11 cellular contexts compared by ENCODE assay signal in the genomic region with DNA sequence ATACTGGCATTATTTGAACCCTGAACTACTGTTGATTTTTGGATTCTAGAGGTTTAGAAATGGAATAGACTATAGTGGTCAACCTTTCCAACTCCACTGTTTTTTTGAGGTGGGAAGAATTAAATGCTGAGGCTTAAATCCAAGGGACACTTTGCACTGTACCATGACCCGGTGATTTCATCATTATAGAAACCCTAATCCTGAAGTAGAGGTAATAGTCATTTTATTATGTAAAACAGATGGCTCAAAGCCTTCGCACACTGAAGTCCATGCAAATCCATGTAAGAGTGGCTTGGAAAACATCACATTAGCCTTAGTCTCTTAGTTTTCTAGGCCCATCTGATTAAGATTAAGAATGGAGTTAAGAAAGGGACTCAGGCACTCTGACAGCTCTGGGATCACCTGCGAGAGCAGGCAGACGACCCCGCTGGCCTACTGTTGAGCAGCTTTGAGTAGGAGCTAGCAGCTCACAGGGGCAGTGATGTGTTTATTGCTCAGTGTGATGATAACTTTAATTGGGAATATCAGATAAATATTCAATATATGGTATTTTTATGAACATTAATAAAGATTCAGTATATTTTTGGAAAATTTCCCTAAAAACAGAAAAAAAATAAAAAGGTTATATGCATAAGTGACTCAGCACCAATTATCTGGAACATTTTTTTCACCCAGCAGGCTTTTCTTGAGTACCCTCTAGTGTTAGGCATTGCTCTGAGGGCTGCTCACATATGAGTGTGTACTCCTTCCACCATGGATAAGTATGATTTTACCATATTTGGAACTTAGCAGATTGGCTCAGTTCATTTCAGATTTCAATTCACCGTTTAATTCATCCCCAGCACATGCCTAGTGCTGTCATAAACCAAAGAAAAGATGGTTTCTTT. TPM values are rescaled to one million over a fixed set of nuclear protein-coding genes. Genes with fewer than 3 reads are reported as not detected.
DNase-seq lines count a peak whose midpoint lies in the region; ATAC-seq and TF ChIP-seq lines count a peak whose summit lies in the region.
"Had no signal": no experiment of that assay in that cellular context is flagged by ENCODE, and none has a peak within 500 bp of the region (broad histone marks: within the 10 kb centered on the region; RNA-seq: fewer than 3 reads in every experiment).

No MANE protein-coding gene starts in this region.

- no peaks in the 10 kb centered on the region for H3K9me3 Mint-ChIP-seq in GM23338
- no peaks in the 10 kb centered on the region for H3K9me3 Mint-ChIP-seq in effector memory CD8-positive, alpha-beta T cell
- H3K9me3 Mint-ChIP-seq: activated T-helper 1 cell treated with anti-CD3 and anti-CD28 coated beads, Interleukin-12 subunit alpha, Interleukin-12 subunit beta, Interleukin-2, Interleukin-4 antibody, amounts not matched to agents 30 ng/mL and 10 ng/mL and 1 ng/mL, durations not matched to agents 14 hours and 24 hours and 36 hours; CD4-positive, alpha-beta T cell had no signal

- no peak overlapping the region for H2AFZ ChIP-seq in GM23338
- no peak overlapping the region for H2AFZ ChIP-seq in fibroblast of lung (ENCODE audit: low read length)

- TF ChIP-seq CTCF in AG09319 (IDR thresholded peaks at IDR 0.05; ENCODE audit: low read depth, low read length) = peak; percentile 7; the same call in 1 of the 2 replicates
- TF ChIP-seq CTCF in GM23338 (conservative IDR thresholded peaks at IDR 0.05; ENCODE audit: low read depth in 2 of 2) = no peak
- TF ChIP-seq CTCF in fibroblast of lung (conservative IDR thresholded peaks at IDR 0.05 in 1 of 2, IDR thresholded peaks at IDR 0.05 in 1 of 2; ENCODE audit: low read depth in 1 of 2, low read length in 2 of 2) = peak; percentile 12 to 23

- H3K36me3 Mint-ChIP-seq in GM23338 (ENCODE audit: low read depth) = no peaks in the 10 kb centered on the region
- peaks cover 6% of the 10 kb centered on the region for H3K36me3 Mint-ChIP-seq in effector memory CD8-positive, alpha-beta T cell (ENCODE audit: insufficient read depth)

- H3K4me1 Mint-ChIP-seq in GM23338 = peaks cover 22% of the 10 kb centered on the region
- H3K4me1 Mint-ChIP-seq in effector memory CD8-positive, alpha-beta T cell (ENCODE audit: low read depth in 2 of 2) = peaks cover 21 to 23% of the 10 kb centered on the region in 2 donors

- H3K27me3 ChIP-seq in GM23338 (ENCODE audit: insufficient read depth) (no peaks in the 10 kb centered on the region), fibroblast of lung (ENCODE audit: control insufficient read depth, insufficient read depth, low read length) (no peaks in the 10 kb centered on the region)

- H3K27ac Mint-ChIP-seq in GM23338 = peak overlapping the region; percentile 77
- peak overlapping the region in 1 of 2 donors; percentile 70 for H3K27ac Mint-ChIP-seq in effector memory CD8-positive, alpha-beta T cell
- H3K27ac Mint-ChIP-seq: activated T-helper 1 cell treated with anti-CD3 and anti-CD28 coated beads, Interleukin-12 subunit alpha, Interleukin-12 subunit beta, Interleukin-2, Interleukin-4 antibody, amounts not matched to agents 30 ng/mL and 10 ng/mL and 1 ng/mL, durations not matched to agents 14 hours and 24 hours and 36 hours; CD4-positive, alpha-beta T cell had no signal

- H3K79me2 ChIP-seq in GM23338 (replicated peaks; ENCODE audit: insufficient read depth) = peaks cover 61% of the 10 kb centered on the region
- no peaks in the 10 kb centered on the region for H3K79me2 ChIP-seq in fibroblast of lung (ENCODE audit: control insufficient read depth, insufficient read depth, low read length)

- no peak overlapping the region for H3K4me2 ChIP-seq in GM23338
- no peak overlapping the region for H3K4me2 ChIP-seq in fibroblast of lung (ENCODE audit: extremely low read depth, insufficient read depth, low read length)

- no peak for DNase-seq in AG09319 (ENCODE audit: extremely low read depth, low read depth)
- DNase-seq in GM23338 (ENCODE audit: low spot score) = no peak
- DNase-seq in NCI-H82 treated with DMSO at 0.1 percent for 48 hours (lab: John Stamatoyannopoulos, UW; ENCODE audit: unreplicated experiment) = peak; percentile 53
- peak; percentile 51 to 62 for DNase-seq in fibroblast of lung (ENCODE audit: low read depth in 2 of 2)
- no peak for DNase-seq in effector memory CD8-positive, alpha-beta T cell
- no peak for DNase-seq in mesenteric fat pad (ENCODE audit: low spot score)
- DNase-seq: CD4-positive, alpha-beta T cell had no signal

- H3K36me3 ChIP-seq in GM23338 (ENCODE audit: insufficient read depth) (no peaks in the 10 kb centered on the region), fibroblast of lung (ENCODE audit: control insufficient read depth, insufficient read depth, low read length) (no peaks in the 10 kb centered on the region)

- H4K20me1 ChIP-seq in GM23338 (replicated peaks; ENCODE audit: insufficient read depth) = no peaks in the 10 kb centered on the region
- H4K20me1 ChIP-seq in fibroblast of lung (ENCODE audit: control insufficient read depth, extremely low read depth, insufficient read depth, low read length) = no peaks in the 10 kb centered on the region

- H3K9me3 ChIP-seq in fibroblast of lung (ENCODE audit: control insufficient read depth, insufficient read depth, low read depth, low read length) = no peaks in the 10 kb centered on the region

- ATAC-seq in GM23338 (peak; percentile 66), GM21723 (IDR thresholded peaks at IDR 0.05; ENCODE audit: unreplicated experiment) (no peak), HG02885 (IDR thresholded peaks at IDR 0.05; ENCODE audit: poor library complexity, unreplicated experiment) (no peak)
- ATAC-seq in effector memory CD8-positive, alpha-beta T cell (replicated peaks) = no peak

- H3K4me3 Mint-ChIP-seq in GM23338 = no peak overlapping the region
- peak overlapping the region in 1 of 2 donors; percentile 63 for H3K4me3 Mint-ChIP-seq in effector memory CD8-positive, alpha-beta T cell
- H3K4me3 Mint-ChIP-seq: activated T-helper 1 cell treated with anti-CD3 and anti-CD28 coated beads, Interleukin-12 subunit alpha, Interleukin-12 subunit beta, Interleukin-2, Interleukin-4 antibody, amounts not matched to agents 30 ng/mL and 10 ng/mL and 1 ng/mL, durations not matched to agents 14 hours and 24 hours and 36 hours; CD4-positive, alpha-beta T cell had no signal

- H3K27ac ChIP-seq in GM23338 (ENCODE audit: low read depth) = peak overlapping the region; percentile 67; the same call in 1 of the 2 replicates
- H3K27ac ChIP-seq in fibroblast of lung (ENCODE audit: insufficient read depth, low read length) = no peak overlapping the region
- H3K27ac ChIP-seq: VCaP had no signal

- H3K9ac ChIP-seq in fibroblast of lung (ENCODE audit: insufficient read depth, low read length) = no peak overlapping the region

- H3K27me3 Mint-ChIP-seq in GM23338 (ENCODE audit: insufficient read depth, low read depth, poor library complexity) = peaks cover 2% of the 10 kb centered on the region
- no peaks in the 10 kb centered on the region for H3K27me3 Mint-ChIP-seq in effector memory CD8-positive, alpha-beta T cell
- H3K27me3 Mint-ChIP-seq: CD4-positive, alpha-beta T cell had no signal

- H3K4me3 ChIP-seq in GM23338 = no peak overlapping the region
- no peak overlapping the region for H3K4me3 ChIP-seq in fibroblast of lung (replicated peaks in 1 of 4; ENCODE audit: control extremely low read depth in 1 of 4, insufficient read depth in 1 of 4, low read depth in 3 of 4, low read length in 4 of 4)

- H3K4me1 ChIP-seq in GM23338 (ENCODE audit: insufficient read depth) (peaks cover 13% of the 10 kb centered on the region), fibroblast of lung (ENCODE audit: control insufficient read depth, extremely low read depth, insufficient read depth, low read length) (peaks cover 4% of the 10 kb centered on the region)

- H3F3A ChIP-seq in GM23338 (replicated peaks; ENCODE audit: low read depth) = no peaks in the 10 kb centered on the region

- H3K9me2 ChIP-seq in GM23338 (ENCODE audit: insufficient read depth) = no peaks in the 10 kb centered on the region

TF ChIP-seq in GM23338, 12 proteins besides CTCF, POLR2A, EP300 and RAD21:
- TF ChIP-seq EZH2 (IDR thresholded peaks at IDR 0.05; ENCODE audit: low read depth, unreplicated experiment) (no peak), NANOG (IDR thresholded peaks at IDR 0.05; ENCODE audit: borderline replicate concordance) (no peak), ZNF331 (CRISPR knock-in tag; IDR thresholded peaks at IDR 0.05; ENCODE audit: low read depth) (no peak), POLR2AphosphoS5 (IDR thresholded peaks at IDR 0.05; ENCODE audit: low read depth) (no peak)

RNA-seq across cellular contexts. Expression of gene SLX4IP, which starts 13.4 kb away (rescaled TPM):
- total RNA-seq in GM23338 (2014; rRNA removed; shearing (Covaris generic)) = 7.9 and 9.8 TPM in 2 replicates
- 6.5 and 9.1 TPM in 2 replicates for polyA plus RNA-seq in GM23338 (2016; fragmentation: Nextera tagmentation; extraction: Ambion mirVana)
- 4.4 and 8.1 TPM in 2 replicates for total RNA-seq in fibroblast of lung
- polyA plus RNA-seq in fibroblast of lung = 1.6 and 1.9 TPM in 2 replicates
- 1.3 and 1.4 TPM in 2 replicates for polyA plus RNA-seq in fibroblast of lung (2012)
- polyA minus RNA-seq in fibroblast of lung (ENCODE audit: low replicate concordance) = 3.0 and 3.1 TPM in 2 replicates
- total RNA-seq in mesenteric fat pad = 3.0 TPM

RNA-seq across cellular contexts. Expression of gene MKKS, which starts 14.5 kb away (rescaled TPM):
- total RNA-seq in GM23338 (2014; rRNA removed; shearing (Covaris generic)) = 16.7 and 21.4 TPM in 2 replicates
- polyA plus RNA-seq in GM23338 (2016; fragmentation: Nextera tagmentation; extraction: Ambion mirVana) (13.4 and 13.5 TPM in 2 replicates), fibroblast of lung (13.1 and 13.5 TPM in 2 replicates)
- total RNA-seq in fibroblast of lung (5.9 and 6.4 TPM in 2 replicates), mesenteric fat pad (14.4 TPM)
- polyA plus RNA-seq in fibroblast of lung (2012) = 7.9 and 9.6 TPM in 2 replicates
- 4.0 and 4.4 TPM in 2 replicates for polyA minus RNA-seq in fibroblast of lung (ENCODE audit: low replicate concordance)

Comparison
In these comparisons a context has a peak if more than half of its experiments do, and no peak if none do; other contexts are left out.
1. DNase-seq: peak in NCI-H82 treated with DMSO at 0.1 percent for 48 hours (single experiment) and fibroblast of lung (2 of 2); none in AG09319 (single experiment), GM23338 (single experiment), effector memory CD8-positive, alpha-beta T cell (0 of 3) and mesenteric fat pad (single experiment).
2. CTCF ChIP-seq: peak in AG09319 (single experiment) and fibroblast of lung (2 of 2); none in GM23338 (0 of 2).